ENCODE assay signal across 12 cellular contexts in genomic region chr18:67766930-67767329, GRCh38.
DNase-seq lines count a peak whose midpoint lies in the region; ATAC-seq, FAIRE-seq and TF ChIP-seq lines count a peak whose summit lies in the region.
"Had no signal": no experiment of that assay in that cellular context is flagged by ENCODE, and none has a peak within 500 bp of the region (broad histone marks: within the 10 kb centered on the region; RNA-seq: fewer than 3 reads in every experiment).

No MANE protein-coding gene starts in this region.

- H3K36me3 Mint-ChIP-seq in MCF 10A (ENCODE audit: insufficient read depth, unreplicated experiment): no peaks in the 10 kb centered on the region

- TF ChIP-seq POLR2A in breast epithelium (IDR thresholded peaks at IDR 0.05): no peak

- H3K9me3 Mint-ChIP-seq in MCF 10A (ENCODE audit: unreplicated experiment): no peaks in the 10 kb centered on the region

- no peaks in the 10 kb centered on the region for H3K9me3 ChIP-seq in breast epithelium
- H3K9me3 ChIP-seq: BLaER1 treated with 17β-estradiol and CSF1 and Interleukin-3, amounts not matched to agents 10 nM and 100 nM; SJCRH30; uterus had no signal

- H3K4me3 ChIP-seq in breast epithelium (no peak overlapping the region), bronchial epithelial cell (ENCODE audit: low read depth, low read length) (no peak overlapping the region)
- H3K4me3 ChIP-seq: BLaER1 treated with 17β-estradiol and CSF1 and Interleukin-3, amounts not matched to agents 10 nM and 100 nM; SJCRH30; uterus had no signal

- POLR2A ChIA-PET in MCF 10A (lab: Yijun Ruan, JAX): interaction anchor here (1.2 kb wide), 1 partner anchor 16 kb away, joined by 4 read pairs; no protein-coding TSS in a partner anchor

- no peak overlapping the region for H3K27ac ChIP-seq in breast epithelium
- H3K27ac ChIP-seq: BLaER1 treated with 17β-estradiol and CSF1 and Interleukin-3, amounts not matched to agents 10 nM and 100 nM; SJCRH30; uterus had no signal

- no peak for ATAC-seq in GM18519 (IDR thresholded peaks at IDR 0.05; ENCODE audit: low FRiP score, unreplicated experiment)
- ATAC-seq in GM19455 (IDR thresholded peaks at IDR 0.05; ENCODE audit: unreplicated experiment): no peak
- ATAC-seq: activated CD8-positive, alpha-beta T cell treated with anti-CD3 and anti-CD28 coated beads, Interleukin-2, amount 10 ng/mL, durations not matched to agents 7 days and 5 days had no signal

- no peaks in the 10 kb centered on the region for H3K36me3 ChIP-seq in breast epithelium
- no peaks in the 10 kb centered on the region for H3K36me3 ChIP-seq in bronchial epithelial cell (ENCODE audit: control insufficient read depth, insufficient read depth, low read length)
- H3K36me3 ChIP-seq: BLaER1 treated with 17β-estradiol and CSF1 and Interleukin-3, amounts not matched to agents 10 nM and 100 nM; SJCRH30; uterus had no signal

- H3K27me3 ChIP-seq in breast epithelium (no peaks in the 10 kb centered on the region), bronchial epithelial cell (ENCODE audit: control insufficient read depth, insufficient read depth, low read length) (no peaks in the 10 kb centered on the region)
- H3K27me3 ChIP-seq: SJCRH30, uterus had no signal

- intact Hi-C loops in MCF 10A (cut with micrococcal nuclease) (loop anchor here (1.0 kb wide), 1 partner anchor 30 kb away; no protein-coding TSS in a partner anchor), breast epithelium (cut with DNase I; ENCODE audit: low total_unique reads) (no loop called here)

- in situ Hi-C loops in GM13977 (cut with MboI; ENCODE audit: low pct_unique_long_range_greater_than_20kb, low sequenced_read_pairs, unreplicated experiment): no loop called here

- TF ChIP-seq CTCF in MCF 10A (IDR thresholded peaks at IDR 0.05; ENCODE audit: unreplicated experiment): no peak
- no peak for TF ChIP-seq CTCF in breast epithelium (IDR thresholded peaks at IDR 0.05)
- TF ChIP-seq CTCF in bronchial epithelial cell (IDR thresholded peaks at IDR 0.05; ENCODE audit: insufficient read depth, low read length, severe bottlenecking): no peak
- no peak for TF ChIP-seq CTCF in GM13977 (IDR thresholded peaks at IDR 0.05; ENCODE audit: extremely low read depth, insufficient read depth, missing control alignments)

- no peaks in the 10 kb centered on the region for H3K27me3 Mint-ChIP-seq in MCF 10A (ENCODE audit: insufficient read depth, unreplicated experiment)

- CTCF ChIA-PET in MCF 10A (lab: Yijun Ruan, JAX): no interaction called here

- H3K4me3 Mint-ChIP-seq in MCF 10A (ENCODE audit: unreplicated experiment): no peak overlapping the region
- H3K4me3 Mint-ChIP-seq: activated CD8-positive, alpha-beta T cell treated with anti-CD3 and anti-CD28 coated beads, Interleukin-2, amount 10 ng/mL, durations not matched to agents 7 days and 5 days had no signal

- H3K4me1 Mint-ChIP-seq in MCF 10A (ENCODE audit: insufficient read depth, unreplicated experiment): peaks cover 11% of the 10 kb centered on the region

- BruUV-seq in MCF 10A (replicated peaks; lab: Mats Ljungman, UMichigan): no TSS peak

- peak; percentile 87 for DNase-seq in MCF 10A (ENCODE audit: unreplicated experiment)
- no peak for DNase-seq in breast epithelium (ENCODE audit: low spot score in 2 of 2)
- DNase-seq in HK-2 (ENCODE audit: unreplicated experiment): peak; percentile 4
- peak; percentile 99 for DNase-seq in bronchial epithelial cell (ENCODE audit: low read depth)
- DNase-seq in stromal cell of bone marrow (ENCODE audit: low read depth): peak; percentile 74
- no peak for DNase-seq in GM13977 (ENCODE audit: low spot score)
- DNase-seq: activated CD8-positive, alpha-beta T cell treated with anti-CD3 and anti-CD28 coated beads, Interleukin-2, amount 10 ng/mL, durations not matched to agents 7 days and 5 days; uterus had no signal

- H3K4me1 ChIP-seq in breast epithelium: no peaks in the 10 kb centered on the region
- H3K4me1 ChIP-seq: SJCRH30, uterus had no signal

- no peak for FAIRE-seq in bronchial epithelial cell (lab: Jason Lieb, UNC)

- H3K27ac Mint-ChIP-seq in MCF 10A (ENCODE audit: low read depth, unreplicated experiment): peak overlapping the region; percentile 84
- H3K27ac Mint-ChIP-seq: activated CD8-positive, alpha-beta T cell treated with anti-CD3 and anti-CD28 coated beads, Interleukin-2, amount 10 ng/mL, durations not matched to agents 7 days and 5 days had no signal

Comparison
In these comparisons a context has a peak if more than half of its experiments do, and no peak if none do; other contexts are left out.
1. DNase-seq: peak in MCF 10A (single experiment), HK-2 (single experiment), bronchial epithelial cell (single experiment) and stromal cell of bone marrow (single experiment); none in breast epithelium (0 of 2) and GM13977 (single experiment).